Comparison of ENCODE assay signal across 18 cellular contexts in genomic region chrX:46882266-46882665, GRCh38.
"Had no signal": no experiment of that assay in that cellular context is flagged by ENCODE, and none has a peak within 500 bp of the region (broad histone marks: within the 10 kb centered on the region; RNA-seq: fewer than 3 reads in every experiment).

No MANE protein-coding gene starts in this region.

- H3K27me3 Mint-ChIP-seq: activated CD4-positive, alpha-beta T cell treated with anti-CD3 and anti-CD28 coated beads, Interleukin-2, amount 10 ng/mL, durations not matched to agents 7 days and 5 days; naive thymus-derived CD4-positive, alpha-beta T cell; progenitor cell of endocrine pancreas had no signal

- DNase-seq: activated CD4-positive, alpha-beta T cell treated with anti-CD3 and anti-CD28 coated beads, Interleukin-2, amount 10 ng/mL, durations not matched to agents 7 days and 5 days; activated naive CD4-positive, alpha-beta T cell treated with anti-CD3 and anti-CD28 coated beads, Interleukin-2, amount 50 U/mL, for 16 hours; activated T-cell treated with anti-CD3 and anti-CD28 coated beads for 4 hours; adrenal gland; colonic mucosa; effector CD4-positive, alpha-beta T cell; foreskin melanocyte; head of caudate nucleus; kidney glomerular epithelial cell; naive thymus-derived CD4-positive, alpha-beta T cell; occipital lobe; right cardiac atrium; small intestine; thyroid gland had no signal

- H3K27ac ChIP-seq: adrenal gland, colonic mucosa, thyroid gland had no signal

- H3K9me3 Mint-ChIP-seq: activated CD4-positive, alpha-beta T cell treated with anti-CD3 and anti-CD28 coated beads, Interleukin-2, amount 10 ng/mL, durations not matched to agents 7 days and 5 days; activated T-helper 2 cell treated with anti-CD3 and anti-CD28 coated beads, Interferon-gamma antibody, Interleukin-2, Interleukin-4, amounts not matched to agents 10 μg/mL and 5 μg/mL and 100 μg/mL, durations not matched to agents 14 hours and 24 hours and 36 hours; naive thymus-derived CD4-positive, alpha-beta T cell had no signal

- H3K27me3 ChIP-seq: adrenal gland, colonic mucosa, thyroid gland had no signal

- ATAC-seq: naive thymus-derived CD4-positive, alpha-beta T cell; right cardiac atrium had no signal

- H3K9me3 ChIP-seq: adrenal gland, colonic mucosa, thyroid gland had no signal

- H3K4me1 ChIP-seq: adrenal gland, colonic mucosa, thyroid gland had no signal

- FAIRE-seq: small intestine, urothelium cell line had no signal

- H3K4me3 Mint-ChIP-seq: activated CD4-positive, alpha-beta T cell treated with anti-CD3 and anti-CD28 coated beads, Interleukin-2, amount 10 ng/mL, durations not matched to agents 7 days and 5 days; naive thymus-derived CD4-positive, alpha-beta T cell had no signal

- H3K36me3 ChIP-seq: adrenal gland, colonic mucosa, thyroid gland had no signal

- H3K4me3 ChIP-seq: adrenal gland, colonic mucosa, lung, thyroid gland had no signal

- H3K4me1 Mint-ChIP-seq: activated CD4-positive, alpha-beta T cell treated with anti-CD3 and anti-CD28 coated beads, Interleukin-2, amount 10 ng/mL, durations not matched to agents 7 days and 5 days had no signal

- H3K27ac Mint-ChIP-seq: activated CD4-positive, alpha-beta T cell treated with anti-CD3 and anti-CD28 coated beads, Interleukin-2, amount 10 ng/mL, durations not matched to agents 7 days and 5 days; activated T-helper 2 cell treated with anti-CD3 and anti-CD28 coated beads, Interferon-gamma antibody, Interleukin-2, Interleukin-4, amounts not matched to agents 10 μg/mL and 5 μg/mL and 100 μg/mL, durations not matched to agents 14 hours and 24 hours and 36 hours; naive thymus-derived CD4-positive, alpha-beta T cell; progenitor cell of endocrine pancreas had no signal
